ENCODE assay signal across 15 cellular contexts in the genomic region with DNA sequence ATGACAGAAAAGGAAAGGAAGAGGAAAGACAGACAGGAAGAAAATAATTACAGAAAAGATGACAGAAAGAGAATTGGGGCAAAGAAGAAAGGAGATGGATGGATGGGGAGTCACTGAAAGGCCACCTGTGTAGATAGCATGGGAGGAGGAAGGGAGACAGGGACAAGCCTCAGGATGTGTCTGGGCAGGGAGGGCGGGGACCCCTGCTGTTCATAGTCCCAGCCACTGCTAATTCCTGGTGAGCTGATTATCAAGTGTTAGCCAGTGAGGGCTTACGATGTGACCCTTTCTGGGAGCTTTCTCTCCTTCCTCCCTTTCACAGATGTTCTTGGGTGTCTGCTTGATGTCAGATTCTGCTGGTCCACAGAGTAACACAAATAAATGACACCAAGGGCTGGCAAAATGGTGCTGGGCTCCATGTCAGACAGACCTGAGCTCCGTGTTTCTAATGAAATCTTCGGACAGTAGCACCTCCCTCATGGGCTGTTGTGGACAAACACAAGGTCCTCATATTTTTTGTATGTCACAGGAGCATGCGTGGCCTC. TPM values are rescaled to one million over a fixed set of nuclear protein-coding genes. Genes with fewer than 3 reads are reported as not detected.
"Had no signal": no experiment of that assay in that cellular context is flagged by ENCODE, and none has a peak within 500 bp of the region (broad histone marks: within the 10 kb centered on the region; RNA-seq: fewer than 3 reads in every experiment).

No MANE protein-coding gene starts in this region.

- H3K4me3 ChIP-seq: gastrocnemius medialis, heart right ventricle, left ventricle myocardium inferior, skin epidermis, tibial artery had no signal

- H3K27ac Mint-ChIP-seq: activated CD4-positive, alpha-beta memory T cell treated with anti-CD3 and anti-CD28 coated beads, Interleukin-2, amount 10 ng/mL, durations not matched to agents 7 days and 5 days; stimulated activated memory B cell treated with anti-CD40 and anti-IgM and Interleukin-4, amounts not matched to agents 10 μg/mL and 1 μg/mL and 100 μg/mL, for 72 hours had no signal

- H3K9ac ChIP-seq: parathyroid adenoma had no signal

- H3K4me1 ChIP-seq: parathyroid adenoma had no signal

- H3K9me3 ChIP-seq: gastrocnemius medialis, heart right ventricle, left ventricle myocardium inferior, tibial artery had no signal

- DNase-seq: activated CD4-positive, alpha-beta memory T cell treated with anti-CD3 and anti-CD28 coated beads, Interleukin-2, amount 10 ng/mL, durations not matched to agents 7 days and 5 days; activated CD8-positive, alpha-beta memory T cell treated with anti-CD3 and anti-CD28 coated beads, Interleukin-2, amount 50 U/mL, for 48 hours; activated naive CD4-positive, alpha-beta T cell; cortex of kidney; effector CD8-positive, alpha-beta T cell; gastrocnemius medialis; heart right ventricle; left ventricle myocardium inferior; mesendoderm; T1000; tibial artery had no signal

- H3K4me1 Mint-ChIP-seq: activated CD4-positive, alpha-beta memory T cell treated with anti-CD3 and anti-CD28 coated beads, Interleukin-2, amount 10 ng/mL, durations not matched to agents 7 days and 5 days; central memory CD8-positive, alpha-beta T cell; stimulated activated memory B cell treated with anti-CD40 and anti-IgM and Interleukin-4, amounts not matched to agents 10 μg/mL and 1 μg/mL and 100 μg/mL, for 72 hours had no signal

- H3K36me3 ChIP-seq: gastrocnemius medialis, heart right ventricle, left ventricle myocardium inferior, tibial artery had no signal

- ATAC-seq: gastrocnemius medialis, heart right ventricle had no signal

- H3K36me3 Mint-ChIP-seq: stimulated activated memory B cell treated with anti-CD40 and anti-IgM and Interleukin-4, amounts not matched to agents 10 μg/mL and 1 μg/mL and 100 μg/mL, for 72 hours had no signal

- H3K9me3 Mint-ChIP-seq: activated CD4-positive, alpha-beta memory T cell treated with anti-CD3 and anti-CD28 coated beads, Interleukin-2, amount 10 ng/mL, durations not matched to agents 7 days and 5 days; central memory CD8-positive, alpha-beta T cell; stimulated activated memory B cell treated with anti-CD40 and anti-IgM and Interleukin-4, amounts not matched to agents 10 μg/mL and 1 μg/mL and 100 μg/mL, for 72 hours had no signal

- H3K27me3 ChIP-seq: gastrocnemius medialis, tibial artery had no signal

- H2AFZ ChIP-seq: parathyroid adenoma had no signal

- H3K79me2 ChIP-seq: parathyroid adenoma had no signal

- H3K27ac ChIP-seq: gastrocnemius medialis, parathyroid adenoma, tibial artery had no signal

- H3K4me3 Mint-ChIP-seq: activated CD4-positive, alpha-beta memory T cell treated with anti-CD3 and anti-CD28 coated beads, Interleukin-2, amount 10 ng/mL, durations not matched to agents 7 days and 5 days; central memory CD8-positive, alpha-beta T cell; stimulated activated memory B cell treated with anti-CD40 and anti-IgM and Interleukin-4, amounts not matched to agents 10 μg/mL and 1 μg/mL and 100 μg/mL, for 72 hours had no signal

RNA-seq across cellular contexts. Expression of gene FHOD3, which starts 13.6 kb away (rescaled TPM):
- total RNA-seq: activated CD4-positive, alpha-beta memory T cell treated with anti-CD3 and anti-CD28 coated beads, Interleukin-2, amount 10 ng/mL, durations not matched to agents 7 days and 5 days had no signal
